In genomic region chr22:31883989-31884388, GRCh38 we compare ENCODE assay signal across 19 cellular contexts.
DNase-seq lines count a peak whose midpoint lies in the region; ATAC-seq lines count a peak whose summit lies in the region.
"Had no signal": no experiment of that assay in that cellular context is flagged by ENCODE, and none has a peak within 500 bp of the region (broad histone marks: within the 10 kb centered on the region; RNA-seq: fewer than 3 reads in every experiment).

No MANE protein-coding gene starts in this region.

- no peak overlapping the region for H2AK5ac ChIP-seq in neuronal stem cell (ENCODE audit: low read depth, low read length)

- H3K27ac Mint-ChIP-seq in activated naive CD8-positive, alpha-beta T cell treated with anti-CD3 and anti-CD28 coated beads, Interleukin-2, amount 10 ng/mL, durations not matched to agents 7 days and 5 days = peak overlapping the region; percentile 30
- no peak overlapping the region for H3K27ac Mint-ChIP-seq in activated naive CD8-positive, alpha-beta T cell treated with anti-CD3 and anti-CD28 coated beads for 36 hours
- H3K27ac Mint-ChIP-seq in central memory CD8-positive, alpha-beta T cell (ENCODE audit: low read depth) = peak overlapping the region; percentile 50

- no peak overlapping the region for H2BK15ac ChIP-seq in neuronal stem cell (ENCODE audit: low read length)

- H3K4me1 Mint-ChIP-seq in activated naive CD8-positive, alpha-beta T cell treated with anti-CD3 and anti-CD28 coated beads, Interleukin-2, amount 10 ng/mL, durations not matched to agents 7 days and 5 days = no peaks in the 10 kb centered on the region
- H3K4me1 Mint-ChIP-seq in activated naive CD8-positive, alpha-beta T cell treated with anti-CD3 and anti-CD28 coated beads for 36 hours = no peaks in the 10 kb centered on the region
- no peaks in the 10 kb centered on the region for H3K4me1 Mint-ChIP-seq in central memory CD8-positive, alpha-beta T cell

- peaks cover 13% of the 10 kb centered on the region for H3K36me3 Mint-ChIP-seq in activated naive CD8-positive, alpha-beta T cell treated with anti-CD3 and anti-CD28 coated beads, Interleukin-2, amount 10 ng/mL, durations not matched to agents 7 days and 5 days
- peaks cover 2% of the 10 kb centered on the region for H3K36me3 Mint-ChIP-seq in activated naive CD8-positive, alpha-beta T cell treated with anti-CD3 and anti-CD28 coated beads for 36 hours
- H3K36me3 Mint-ChIP-seq in central memory CD8-positive, alpha-beta T cell (ENCODE audit: insufficient read depth) = peaks cover 19% of the 10 kb centered on the region

- H2AFZ ChIP-seq in neuronal stem cell (ENCODE audit: low read length) = no peak overlapping the region

- no peak for ATAC-seq in activated naive CD8-positive, alpha-beta T cell treated with anti-CD3 and anti-CD28 coated beads, Interleukin-2, amount 10 ng/mL, durations not matched to agents 7 days and 5 days (ENCODE audit: low read depth)
- no peak for ATAC-seq in central memory CD8-positive, alpha-beta T cell (replicated peaks; ENCODE audit: extremely low read depth, poor library complexity, severe bottlenecking)
- ATAC-seq in HG02623 (IDR thresholded peaks at IDR 0.05; ENCODE audit: unreplicated experiment) (no peak), GM19351 (IDR thresholded peaks at IDR 0.05; ENCODE audit: unreplicated experiment) (no peak), GM21619 (IDR thresholded peaks at IDR 0.05; ENCODE audit: unreplicated experiment) (no peak)
- ATAC-seq: A549 had no signal

- H3K9ac ChIP-seq in neuronal stem cell (ENCODE audit: low read depth, low read length, poor library complexity) = no peak overlapping the region
- H3K9ac ChIP-seq: BLaER1 had no signal

- H3K27me3 ChIP-seq in neuronal stem cell (ENCODE audit: control insufficient read depth in 3 of 3, insufficient read depth in 3 of 3, low read depth in 1 of 3, low read length in 3 of 3) = no peaks in the 10 kb centered on the region
- H3K27me3 ChIP-seq: BLaER1 had no signal

- peaks cover 2% of the 10 kb centered on the region for H3K79me1 ChIP-seq in neuronal stem cell (ENCODE audit: low read depth, low read length)

- H3K9me3 Mint-ChIP-seq in activated naive CD8-positive, alpha-beta T cell treated with anti-CD3 and anti-CD28 coated beads, Interleukin-2, amount 10 ng/mL, durations not matched to agents 7 days and 5 days = no peaks in the 10 kb centered on the region
- no peaks in the 10 kb centered on the region for H3K9me3 Mint-ChIP-seq in activated naive CD8-positive, alpha-beta T cell treated with anti-CD3 and anti-CD28 coated beads for 36 hours
- H3K9me3 Mint-ChIP-seq in central memory CD8-positive, alpha-beta T cell = no peaks in the 10 kb centered on the region
- H3K9me3 Mint-ChIP-seq: CD14-positive monocyte; CD4-positive, alpha-beta memory T cell had no signal

- no peak overlapping the region for H3K4ac ChIP-seq in neuronal stem cell (ENCODE audit: low read length)

- no peak overlapping the region for H2BK12ac ChIP-seq in neuronal stem cell (ENCODE audit: low read length)

- H4K8ac ChIP-seq in neuronal stem cell (ENCODE audit: low read depth, low read length) = no peak overlapping the region

- no peak overlapping the region for H3K4me2 ChIP-seq in neuronal stem cell (ENCODE audit: insufficient read depth, low read length, poor library complexity, severe bottlenecking)
- H3K4me2 ChIP-seq: A549, BLaER1 had no signal

- POLR2A ChIA-PET in activated naive CD8-positive, alpha-beta T cell treated with anti-CD3 and anti-CD28 coated beads, Interleukin-2, amount 10 ng/mL, durations not matched to agents 7 days and 5 days (lab: Charles Lee) = no interaction called here

- H3K23ac ChIP-seq in neuronal stem cell (ENCODE audit: low read depth, low read length, poor library complexity) = peak overlapping the region; percentile 18

- H2BK5ac ChIP-seq in neuronal stem cell (ENCODE audit: low read length) = no peak overlapping the region

- no peak for DNase-seq in activated naive CD8-positive, alpha-beta T cell treated with anti-CD3 and anti-CD28 coated beads, Interleukin-2, amount 10 ng/mL, durations not matched to agents 7 days and 5 days
- no peak for DNase-seq in activated naive CD8-positive, alpha-beta T cell treated with anti-CD3 and anti-CD28 coated beads for 36 hours
- DNase-seq in central memory CD8-positive, alpha-beta T cell (ENCODE audit: low spot score in 2 of 2) = no peak
- DNase-seq in neuronal stem cell (ENCODE audit: low spot score) (no peak), NCI-H82 treated with DMSO at 0.1 percent for 48 hours (lab: John Stamatoyannopoulos, UW; ENCODE audit: unreplicated experiment) (no peak)
- DNase-seq: AML-193; CD4-positive, alpha-beta memory T cell; DMS153; DMS79; GDM1; GOT3; H7 had no signal

- H3K36me3 ChIP-seq in neuronal stem cell (replicated peaks in 1 of 2; ENCODE audit: control insufficient read depth in 2 of 2, insufficient read depth in 2 of 2, low read length in 2 of 2) = peaks cover 8 to 33% of the 10 kb centered on the region in 2 donors

- no peak overlapping the region for H3K18ac ChIP-seq in neuronal stem cell (ENCODE audit: low read length)

- H3K4me3 ChIP-seq in neuronal stem cell (ENCODE audit: low read length in 2 of 2) = no peak overlapping the region
- H3K4me3 ChIP-seq: A549, BLaER1 had no signal

- no peak overlapping the region for H2BK120ac ChIP-seq in neuronal stem cell (ENCODE audit: low read depth, low read length)

- no peaks in the 10 kb centered on the region for H3K9me3 ChIP-seq in neuronal stem cell (replicated peaks in 1 of 2; ENCODE audit: control insufficient read depth in 2 of 2, insufficient read depth in 1 of 2, low read depth in 1 of 2, low read length in 2 of 2)
- H3K9me3 ChIP-seq: A549, BLaER1 had no signal

- no peaks in the 10 kb centered on the region for H3K27me3 Mint-ChIP-seq in activated naive CD8-positive, alpha-beta T cell treated with anti-CD3 and anti-CD28 coated beads, Interleukin-2, amount 10 ng/mL, durations not matched to agents 7 days and 5 days
- no peaks in the 10 kb centered on the region for H3K27me3 Mint-ChIP-seq in activated naive CD8-positive, alpha-beta T cell treated with anti-CD3 and anti-CD28 coated beads for 36 hours
- no peaks in the 10 kb centered on the region for H3K27me3 Mint-ChIP-seq in central memory CD8-positive, alpha-beta T cell
- H3K27me3 Mint-ChIP-seq: CD4-positive, alpha-beta memory T cell had no signal

- H3K4me1 ChIP-seq in neuronal stem cell (ENCODE audit: control insufficient read depth in 2 of 2, insufficient read depth in 1 of 2, low read depth in 1 of 2, low read length in 2 of 2) = peaks cover 0 to 9% of the 10 kb centered on the region in 2 donors
- H3K4me1 ChIP-seq: A549 had no signal

- H4K91ac ChIP-seq in neuronal stem cell (ENCODE audit: low read depth, low read length, poor library complexity) = no peak overlapping the region

- no peak overlapping the region for H3K14ac ChIP-seq in neuronal stem cell (ENCODE audit: low read length)

- no peak overlapping the region for H3K27ac ChIP-seq in neuronal stem cell (replicated peaks; ENCODE audit: low read length)
- H3K27ac ChIP-seq: 22Rv1, A549, BLaER1 had no signal

- no CpG with 5 or more reads among the region's 6 CpGs for WGBS in neuronal stem cell (ENCODE audit: extremely low coverage in 2 of 2, insufficient read length in 2 of 2, insufficient replicate concordance in 1 of 2), 2 donors

- H3K4me3 Mint-ChIP-seq in activated naive CD8-positive, alpha-beta T cell treated with anti-CD3 and anti-CD28 coated beads, Interleukin-2, amount 10 ng/mL, durations not matched to agents 7 days and 5 days = no peak overlapping the region
- H3K4me3 Mint-ChIP-seq in activated naive CD8-positive, alpha-beta T cell treated with anti-CD3 and anti-CD28 coated beads for 36 hours = no peak overlapping the region
- no peak overlapping the region for H3K4me3 Mint-ChIP-seq in central memory CD8-positive, alpha-beta T cell
- H3K4me3 Mint-ChIP-seq: CD14-positive monocyte; CD4-positive, alpha-beta memory T cell had no signal
